15 cellular contexts compared by ENCODE assay signal in the genomic region with DNA sequence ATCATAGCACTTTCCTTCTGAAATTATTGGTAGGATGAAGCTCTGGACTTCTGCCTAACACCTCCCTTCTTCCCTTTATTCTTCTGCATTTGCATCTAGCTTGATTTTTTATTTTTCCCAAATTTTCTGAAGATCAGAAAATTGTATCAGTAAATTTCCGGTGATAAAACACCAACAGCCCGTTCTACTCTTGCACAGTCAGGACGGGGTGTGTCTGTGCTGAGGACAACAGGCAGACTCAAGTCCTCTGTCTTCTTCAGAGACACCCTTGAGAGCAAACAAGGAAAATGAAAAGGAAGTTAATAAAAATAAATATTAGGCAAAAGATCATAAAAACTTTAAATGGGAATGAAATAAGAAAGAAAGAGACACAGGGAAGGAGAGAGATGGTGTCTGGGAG.
A peak's percentile ranks its signal among the peaks of the same experiment; 100 is the strongest.
DNase-seq lines count a peak whose midpoint lies in the region; ATAC-seq and TF ChIP-seq lines count a peak whose summit lies in the region.
"Had no signal": no experiment of that assay in that cellular context is flagged by ENCODE, and none has a peak within 500 bp of the region (broad histone marks: within the 10 kb centered on the region; RNA-seq: fewer than 3 reads in every experiment).

No MANE protein-coding gene starts in this region.

- no peaks in the 10 kb centered on the region for H3K9me3 Mint-ChIP-seq in stimulated activated naive CD8-positive, alpha-beta T cell treated with anti-CD3 and anti-CD28 coated beads, Interleukin-15, amount 100 ng/mL, for 72 hours
- H3K9me3 Mint-ChIP-seq in brain (peaks cover 5 to 12% (median 7%) of the 10 kb centered on the region in 5 experiments), osteocyte (ENCODE audit: unreplicated experiment) (no peaks in the 10 kb centered on the region)
- H3K9me3 Mint-ChIP-seq: CD8-positive, alpha-beta T cell had no signal

- H3K27me3 Mint-ChIP-seq in stimulated activated naive CD8-positive, alpha-beta T cell treated with anti-CD3 and anti-CD28 coated beads, Interleukin-15, amount 100 ng/mL, for 72 hours = no peaks in the 10 kb centered on the region
- H3K27me3 Mint-ChIP-seq in brain (peaks cover 8% of the 10 kb centered on the region), osteocyte (ENCODE audit: unreplicated experiment) (no peaks in the 10 kb centered on the region)

- peaks cover 55% of the 10 kb centered on the region for H3K4me1 Mint-ChIP-seq in stimulated activated naive CD8-positive, alpha-beta T cell treated with anti-CD3 and anti-CD28 coated beads, Interleukin-15, amount 100 ng/mL, for 72 hours
- H3K4me1 Mint-ChIP-seq in brain = peaks cover 78% of the 10 kb centered on the region
- peaks cover 46% of the 10 kb centered on the region for H3K4me1 Mint-ChIP-seq in osteocyte (ENCODE audit: unreplicated experiment)

- DNase-seq in stimulated activated naive CD8-positive, alpha-beta T cell treated with anti-CD3 and anti-CD28 coated beads, Interleukin-15, amount 100 ng/mL, for 72 hours = no peak
- DNase-seq in stimulated activated naive CD8-positive, alpha-beta T cell treated with anti-CD3 and anti-CD28 coated beads, Interleukin-15, Interleukin-2, amounts not matched to agents 100 U/mL and 50 U/mL, for 24 hours = no peak
- DNase-seq in osteocyte (ENCODE audit: extremely low spot score, unreplicated experiment) = no peak
- no peak for DNase-seq in NCI-H2227 treated with DMSO at 0.1 percent for 48 hours (lab: John Stamatoyannopoulos, UW)
- DNase-seq in epidermal melanocyte (ENCODE audit: insufficient read length, low spot score) = no peak
- no peak for DNase-seq in islet precursor cell
- DNase-seq: BE2C; CD8-positive, alpha-beta T cell; COR-L47; DMS153; DMS79 treated with DMSO at 0.1 percent for 48 hours; EL; H7 had no signal

- no peak overlapping the region for H3K4me3 Mint-ChIP-seq in stimulated activated naive CD8-positive, alpha-beta T cell treated with anti-CD3 and anti-CD28 coated beads, Interleukin-15, amount 100 ng/mL, for 72 hours
- H3K4me3 Mint-ChIP-seq in brain = no peak overlapping the region
- no peak overlapping the region for H3K4me3 Mint-ChIP-seq in osteocyte (ENCODE audit: unreplicated experiment)
- H3K4me3 Mint-ChIP-seq: CD8-positive, alpha-beta T cell; GM23338 had no signal

- ATAC-seq in stimulated activated naive CD8-positive, alpha-beta T cell treated with anti-CD3 and anti-CD28 coated beads, Interleukin-15, amount 100 ng/mL, for 72 hours = no peak
- no peak for ATAC-seq in stimulated activated naive CD8-positive, alpha-beta T cell treated with anti-CD3 and anti-CD28 coated beads, Interleukin-15, Interleukin-2, amounts not matched to agents 100 U/mL and 50 U/mL, for 24 hours
- ATAC-seq: CD8-positive, alpha-beta T cell; GM23338 had no signal

- H3K27ac Mint-ChIP-seq in stimulated activated naive CD8-positive, alpha-beta T cell treated with anti-CD3 and anti-CD28 coated beads, Interleukin-15, amount 100 ng/mL, for 72 hours = peak overlapping the region; percentile 44 to 86
- peak overlapping the region in 3 of 5 experiments; percentile 87 to 90 (median 88) for H3K27ac Mint-ChIP-seq in brain
- H3K27ac Mint-ChIP-seq in osteocyte (ENCODE audit: unreplicated experiment) = peak overlapping the region; percentile 19
- H3K27ac Mint-ChIP-seq: CD8-positive, alpha-beta T cell; GM23338 had no signal

- TF ChIP-seq CTCF in brain (conservative IDR thresholded peaks at IDR 0.05) (no peak), osteocyte (IDR thresholded peaks at IDR 0.05) (no peak)

- H3K36me3 Mint-ChIP-seq in brain (no peaks in the 10 kb centered on the region), osteocyte (ENCODE audit: unreplicated experiment) (no peaks in the 10 kb centered on the region)
- H3K36me3 Mint-ChIP-seq: CD8-positive, alpha-beta T cell had no signal

Comparison
In these comparisons a context has a peak if more than half of its experiments do, and no peak if none do; other contexts are left out.
1. H3K27ac Mint-ChIP-seq: peak in every context shown above with its lines; median percentile 88 in brain; 65 in stimulated activated naive CD8-positive, alpha-beta T cell treated with anti-CD3 and anti-CD28 coated beads, Interleukin-15, amount 100 ng/mL, for 72 hours; 19 in osteocyte.